Comparison of ENCODE assay signal across 13 cellular contexts in the genomic region with DNA sequence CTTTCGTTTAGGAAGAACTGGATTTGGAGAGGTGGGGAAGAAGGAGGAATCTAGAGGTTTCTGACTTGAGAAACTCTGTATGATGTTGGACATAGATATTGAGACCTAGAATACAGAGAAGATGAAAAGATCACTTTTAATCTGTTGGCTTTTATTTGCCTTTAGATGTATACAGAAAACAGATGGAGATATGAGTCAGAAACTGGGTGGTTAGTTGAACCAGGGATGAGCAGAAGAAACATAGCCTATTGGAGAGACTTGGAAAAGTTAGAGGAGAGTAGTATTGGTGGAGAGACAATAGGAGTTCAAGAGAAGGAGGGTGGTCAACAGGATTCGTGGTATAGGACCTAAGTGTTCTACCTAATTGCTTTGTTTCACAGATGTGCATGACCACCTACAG. TPM values are rescaled to one million over a fixed set of nuclear protein-coding genes. Genes with fewer than 3 reads are reported as not detected.
A peak's percentile ranks its signal among the peaks of the same experiment; 100 is the strongest.
DNase-seq lines count a peak whose midpoint lies in the region; ATAC-seq, FAIRE-seq and TF ChIP-seq lines count a peak whose summit lies in the region.
"Had no signal": no experiment of that assay in that cellular context is flagged by ENCODE, and none has a peak within 500 bp of the region (broad histone marks: within the 10 kb centered on the region; RNA-seq: fewer than 3 reads in every experiment).

No MANE protein-coding gene starts in this region.

- H3K9me3 ChIP-seq in CD4-positive, alpha-beta memory T cell (ENCODE audit: control insufficient read depth in 1 of 2, low read length in 2 of 2), result no peaks in the 10 kb centered on the region
- no peaks in the 10 kb centered on the region for H3K9me3 ChIP-seq in HepG2 (ENCODE audit: low read length)
- H3K9me3 ChIP-seq: adrenal gland, heart left ventricle, transverse colon had no signal

- in situ Hi-C loops in HepG2 (cut with HindIII; ENCODE audit: extremely low pct_ligation_motif_present, low pct_unique_long_range_greater_than_20kb), result no loop called here

- BruUV-seq in HepG2 (replicated peaks; lab: Mats Ljungman, UMichigan), result TSS peak; percentile 5

- TF ChIP-seq EP300 in HepG2 (IDR thresholded peaks at IDR 0.05; ENCODE audit: low read depth in 2 of 2, low read length in 2 of 2), result no peak
- TF ChIP-seq EP300 in HepG2 (CRISPR knock-in tag; IDR thresholded peaks at IDR 0.05; ENCODE audit: borderline replicate concordance), result no peak

- peaks cover 1% of the 10 kb centered on the region for H3K36me3 ChIP-seq in CD4-positive, alpha-beta memory T cell (ENCODE audit: insufficient read depth, low read length)
- H3K36me3 ChIP-seq in HepG2 (replicated peaks in 1 of 2; ENCODE audit: control insufficient read depth in 1 of 2, insufficient read depth in 2 of 2, low read length in 2 of 2), result peaks cover 15 to 22% of the 10 kb centered on the region in 2 experiments
- H3K36me3 ChIP-seq: adrenal gland, transverse colon had no signal

- DNase-seq in CD4-positive, alpha-beta memory T cell, result no peak
- DNase-seq in HepG2 (ENCODE audit: low spot score) (no peak), NCI-H1417 (lab: John Stamatoyannopoulos, UW) (no peak), C1 segment of cervical spinal cord (lab: John Stamatoyannopoulos, UW) (no peak)
- DNase-seq in stimulated activated CD4-positive, alpha-beta T cell treated with anti-CD3 and anti-CD28 coated beads, Interleukin-4, amount 100 ng/mL, for 24 hours, result no peak
- DNase-seq: activated CD4-positive, alpha-beta T cell treated with anti-CD3 and anti-CD28 coated beads, Interleukin-2, amount 50 U/mL, for 48 hours; heart left ventricle; Kasumi-1; right cardiac atrium; stimulated activated CD4-positive, alpha-beta T cell treated with anti-CD3 and anti-CD28 coated beads, Interleukin-1b, Interleukin-23, amount 100 ng/mL, for 48 hours; transverse colon had no signal

- H3K4me1 ChIP-seq in CD4-positive, alpha-beta memory T cell (ENCODE audit: insufficient read depth, low read length), result peaks cover 22% of the 10 kb centered on the region
- H3K4me1 ChIP-seq in HepG2 (ENCODE audit: insufficient read depth, low read length), result peaks cover 72% of the 10 kb centered on the region

- H3K4me3 ChIP-seq in CD4-positive, alpha-beta memory T cell (ENCODE audit: low read length in 2 of 2), result no peak overlapping the region
- peak overlapping the region; percentile 12 to 20 (median 18); a peak in 3 of 6 replicates for H3K4me3 ChIP-seq in HepG2 (replicated peaks in 1 of 3; ENCODE audit: insufficient read depth in 1 of 3, low read depth in 2 of 3, low read length in 3 of 3)
- H3K4me3 ChIP-seq: adrenal gland, heart left ventricle, transverse colon had no signal

- no peak overlapping the region for H2AFZ ChIP-seq in HepG2 (ENCODE audit: low read length)

- H3K27me3 Mint-ChIP-seq in CD4-positive, alpha-beta memory T cell, result no peaks in the 10 kb centered on the region

- H3K36me3 Mint-ChIP-seq in CD4-positive, alpha-beta memory T cell, result peaks cover 3 to 20% of the 10 kb centered on the region in 2 donors

- CTCF ChIA-PET in CD4-positive, alpha-beta memory T cell (lab: Charles Lee; ENCODE audit: partially characterized antibody), result interaction anchor here (1.1 to 1.2 kb wide), 2 partner anchors 11 to 39 kb away, joined by 3 to 4 read pairs; no protein-coding TSS in a partner anchor
- CTCF ChIA-PET in HepG2 (lab: Yijun Ruan, JAX; ENCODE audit: low intra/inter-chr PET ratio, low total read pairs), result no interaction called here

- TF ChIP-seq RAD21 in HepG2 (CRISPR knock-in tag; IDR thresholded peaks at IDR 0.05), result no peak

- peaks cover 28 to 55% (median 37%) of the 10 kb centered on the region in 4 donors for H3K4me1 Mint-ChIP-seq in CD4-positive, alpha-beta memory T cell

- H3K79me2 ChIP-seq in HepG2 (ENCODE audit: insufficient read depth, low read length), result peaks cover 93% of the 10 kb centered on the region

- H4K20me1 ChIP-seq in HepG2 (ENCODE audit: insufficient read depth, low read length), result peaks cover 47% of the 10 kb centered on the region

- no peak for FAIRE-seq in HepG2 (lab: Jason Lieb, UNC)

- H3K4me2 ChIP-seq in HepG2 (ENCODE audit: low read depth, low read length), result peak overlapping the region; percentile 59

- H3K9ac ChIP-seq in HepG2 (ENCODE audit: insufficient read depth, low read depth, low read length), result peak overlapping the region; percentile 4; the same call in 1 of the 2 replicates

- WGBS in HepG2 (ENCODE audit: low lambda C conversion rate), result 76% methylated on average over 2 of the region's 2 CpGs

- no peak for TF ChIP-seq CTCF in HepG2 (CRISPR knock-in tag; IDR thresholded peaks at IDR 0.05)

- POLR2A ChIA-PET in CD4-positive, alpha-beta memory T cell (lab: Charles Lee; ENCODE audit: partially characterized antibody), result interaction anchor here (1.6 kb wide), 1 partner anchor 40 kb away, joined by 5 read pairs; no protein-coding TSS in a partner anchor
- POLR2A ChIA-PET in HepG2 (lab: Yijun Ruan, JAX), result interaction anchor here (0.7 to 2.2 kb wide), 6 partner anchors 11 to 97 kb away, joined by 3 to 7 read pairs (median 4); partner anchors contain the start of gene B3GNT9

- peak overlapping the region in 4 of 7 donors; percentile 1 to 13 (median 8) for H3K27ac Mint-ChIP-seq in CD4-positive, alpha-beta memory T cell

- H3K27ac ChIP-seq in CD4-positive, alpha-beta memory T cell (ENCODE audit: low read depth, low read length), result no peak overlapping the region
- peak overlapping the region; percentile 87 for H3K27ac ChIP-seq in HepG2 (ENCODE audit: extremely low read length, insufficient read depth, low read length)
- H3K27ac ChIP-seq: adrenal gland, heart left ventricle, transverse colon had no signal

- no peak for TF ChIP-seq POLR2A in HepG2 (IDR thresholded peaks at IDR 0.05; ENCODE audit: insufficient read depth in 1 of 2, low read depth in 2 of 2, low read length in 2 of 2)

- H3K4me3 Mint-ChIP-seq in CD4-positive, alpha-beta memory T cell, result no peak overlapping the region

- peaks cover 0 to 2% (median 0%) of the 10 kb centered on the region in 8 donors for H3K9me3 Mint-ChIP-seq in CD4-positive, alpha-beta memory T cell

- no peaks in the 10 kb centered on the region for H3K27me3 ChIP-seq in CD4-positive, alpha-beta memory T cell (ENCODE audit: insufficient read depth, low read length)
- no peaks in the 10 kb centered on the region; a peak in 1 of 5 replicates for H3K27me3 ChIP-seq in HepG2 (ENCODE audit: control insufficient read depth in 1 of 2, insufficient read depth in 2 of 2, low read length in 2 of 2)
- H3K27me3 ChIP-seq: adrenal gland, heart left ventricle, transverse colon had no signal

- peak; percentile 70 for ATAC-seq in SK-N-SH treated with all-trans-retinoic acid at 6 μM for 48 hours
- ATAC-seq in HepG2, result no peak
- ATAC-seq: heart left ventricle, right cardiac atrium had no signal

- intact Hi-C loops in CD4-positive, alpha-beta memory T cell (cut with micrococcal nuclease), result no loop called here
- intact Hi-C loops in HepG2 (cut with micrococcal nuclease; ENCODE audit: unreplicated experiment), result no loop called here

RNA-seq across cellular contexts. Expression of gene PHAF1, which starts 5.1 kb away (rescaled TPM):
- 10 to 100 TPM; 22.2 to 22.7 TPM for total RNA-seq in CD4-positive, alpha-beta memory T cell
- 10 to 100 TPM in 1 of 2 donors, 1 to 10 TPM in 1; 7.5 to 16.1 TPM for polyA plus RNA-seq in CD4-positive, alpha-beta memory T cell
- total RNA-seq in HepG2 (2016; rRNA removed; fragmentation: Illumina TruSeq; extraction: Trizol), result 48.3 and 53.6 TPM in 2 replicates
- total RNA-seq in HepG2 (2016; cell fraction: cytosol; rRNA removed; fragmentation: Illumina TruSeq; extraction: Trizol; ENCODE audit: low read depth), result 10.8 and 11.4 TPM in 2 replicates
- total RNA-seq in HepG2 (2016; cell fraction: insoluble cytoplasmic fraction; rRNA removed; fragmentation: Illumina TruSeq; extraction: Trizol), result 47.8 and 49.5 TPM in 2 replicates
- 32.3 and 33.6 TPM in 2 replicates for total RNA-seq in HepG2 (2016; cell fraction: membrane; rRNA removed; fragmentation: Illumina TruSeq; extraction: Trizol)
- 53.1 and 54.5 TPM in 2 replicates for total RNA-seq in HepG2 (2016; cell fraction: nucleus; rRNA removed; fragmentation: Illumina TruSeq; extraction: Trizol)
- 174 and 184 TPM in 2 replicates for polyA plus RNA-seq in HepG2 (2011; rRNA removed)
- polyA plus RNA-seq in HepG2 (2011; cell fraction: cytosol; rRNA removed), result 91.2 and 103 TPM in 2 replicates
- polyA plus RNA-seq in HepG2 (2011; cell fraction: nucleus; rRNA removed), result 248 and 255 TPM in 2 replicates
- polyA plus RNA-seq in HepG2 (2012), result 66.1 and 70.4 TPM in 2 replicates
- 4.8 and 5.4 TPM in 2 replicates for polyA plus RNA-seq in HepG2 (2016; cell fraction: cytosol; fragmentation: Illumina TruSeq; extraction: Trizol; ENCODE audit: low read depth)
- polyA plus RNA-seq in HepG2 (2016; cell fraction: insoluble cytoplasmic fraction; fragmentation: Illumina TruSeq; extraction: Trizol; ENCODE audit: low read depth), result 56.4 and 67.0 TPM in 2 replicates
- 14.1 and 16.2 TPM in 2 replicates for polyA plus RNA-seq in HepG2 (2016; cell fraction: membrane; fragmentation: Illumina TruSeq; extraction: Trizol; ENCODE audit: low read depth)
- polyA plus RNA-seq in HepG2 (2016; cell fraction: nucleus; fragmentation: Illumina TruSeq; extraction: Trizol; ENCODE audit: insufficient read depth, low read depth), result 92.6 and 109 TPM in 2 replicates
- 43.7 and 236 TPM in 2 replicates for polyA minus RNA-seq in HepG2 (2011; rRNA and poly(A)+ RNA removed; ENCODE audit: low replicate concordance)
- polyA minus RNA-seq in HepG2 (2011; cell fraction: cytosol; rRNA and poly(A)+ RNA removed), result 72.6 and 74.1 TPM in 2 replicates
- 219 and 250 TPM in 2 replicates for polyA minus RNA-seq in HepG2 (2011; cell fraction: nucleus; rRNA and poly(A)+ RNA removed)

RNA-seq across cellular contexts. Expression of gene B3GNT9, which starts 36.0 kb away (rescaled TPM):
- total RNA-seq in CD4-positive, alpha-beta memory T cell, result 10 to 100 TPM; 10.0 to 10.4 TPM
- polyA plus RNA-seq in CD4-positive, alpha-beta memory T cell, result 10 to 100 TPM; 10.0 to 11.8 TPM
- total RNA-seq in HepG2 (2016; rRNA removed; fragmentation: Illumina TruSeq; extraction: Trizol), result 1.5 and 3.1 TPM in 2 replicates
- total RNA-seq in HepG2 (2016; cell fraction: cytosol; rRNA removed; fragmentation: Illumina TruSeq; extraction: Trizol; ENCODE audit: low read depth), result 0.61 and 0.79 TPM in 2 replicates
- total RNA-seq in HepG2 (2016; cell fraction: insoluble cytoplasmic fraction; rRNA removed; fragmentation: Illumina TruSeq; extraction: Trizol), result 1.5 and 2.9 TPM in 2 replicates
- 1.8 and 2.1 TPM in 2 replicates for total RNA-seq in HepG2 (2016; cell fraction: membrane; rRNA removed; fragmentation: Illumina TruSeq; extraction: Trizol)
- 1.8 and 2.5 TPM in 2 replicates for total RNA-seq in HepG2 (2016; cell fraction: nucleus; rRNA removed; fragmentation: Illumina TruSeq; extraction: Trizol)
- 1.2 and 1.5 TPM in 2 replicates for polyA plus RNA-seq in HepG2 (2011; rRNA removed)
- polyA plus RNA-seq in HepG2 (2011; cell fraction: cytosol; rRNA removed), result 1.4 and 1.9 TPM in 2 replicates
- polyA plus RNA-seq in HepG2 (2011; cell fraction: nucleus; rRNA removed), result 2.0 and 2.5 TPM in 2 replicates
- polyA plus RNA-seq in HepG2 (2012), result 0.80 and 0.82 TPM in 2 replicates
- polyA plus RNA-seq in HepG2 (2016; cell fraction: cytosol; fragmentation: Illumina TruSeq; extraction: Trizol; ENCODE audit: low read depth), result 0.38 and 0.54 TPM in 2 replicates
- polyA plus RNA-seq in HepG2 (2016; cell fraction: insoluble cytoplasmic fraction; fragmentation: Illumina TruSeq; extraction: Trizol; ENCODE audit: low read depth), result 1.9 and 2.0 TPM in 2 replicates
- polyA plus RNA-seq in HepG2 (2016; cell fraction: membrane; fragmentation: Illumina TruSeq; extraction: Trizol; ENCODE audit: low read depth), result 1.3 and 1.7 TPM in 2 replicates
- polyA plus RNA-seq in HepG2 (2016; cell fraction: nucleus; fragmentation: Illumina TruSeq; extraction: Trizol; ENCODE audit: insufficient read depth, low read depth), result 4.0 and 4.3 TPM in 2 replicates
- polyA minus RNA-seq in HepG2 (2011; rRNA and poly(A)+ RNA removed; ENCODE audit: low replicate concordance), result 2.8 and 8.7 TPM in 2 replicates
- polyA minus RNA-seq in HepG2 (2011; cell fraction: cytosol; rRNA and poly(A)+ RNA removed), result 0.99 and 1.1 TPM in 2 replicates
- polyA minus RNA-seq in HepG2 (2011; cell fraction: nucleus; rRNA and poly(A)+ RNA removed), result 0.99 and 1.7 TPM in 2 replicates

RNA-seq across cellular contexts. Expression of gene TRADD, which starts 44.9 kb away (rescaled TPM):
- total RNA-seq in CD4-positive, alpha-beta memory T cell, result 100 to 1,000 TPM; 161 to 173 TPM
- polyA plus RNA-seq in CD4-positive, alpha-beta memory T cell, result 100 to 1,000 TPM; 221 to 285 TPM
- total RNA-seq in HepG2 (2016; rRNA removed; fragmentation: Illumina TruSeq; extraction: Trizol), result 6.2 and 7.8 TPM in 2 replicates
- total RNA-seq in HepG2 (2016; cell fraction: cytosol; rRNA removed; fragmentation: Illumina TruSeq; extraction: Trizol; ENCODE audit: low read depth), result 3.2 TPM in 2 replicates
- 6.8 and 9.0 TPM in 2 replicates for total RNA-seq in HepG2 (2016; cell fraction: insoluble cytoplasmic fraction; rRNA removed; fragmentation: Illumina TruSeq; extraction: Trizol)
- total RNA-seq in HepG2 (2016; cell fraction: membrane; rRNA removed; fragmentation: Illumina TruSeq; extraction: Trizol), result 4.6 and 4.9 TPM in 2 replicates
- 4.8 and 4.9 TPM in 2 replicates for total RNA-seq in HepG2 (2016; cell fraction: nucleus; rRNA removed; fragmentation: Illumina TruSeq; extraction: Trizol)
- polyA plus RNA-seq in HepG2 (2011; rRNA removed), result 8.2 and 10.3 TPM in 2 replicates
- 9.8 and 13.8 TPM in 2 replicates for polyA plus RNA-seq in HepG2 (2011; cell fraction: cytosol; rRNA removed)
- 22.9 and 28.2 TPM in 2 replicates for polyA plus RNA-seq in HepG2 (2011; cell fraction: nucleus; rRNA removed)
- 5.3 TPM in 2 replicates for polyA plus RNA-seq in HepG2 (2012)
- 3.1 and 3.6 TPM in 2 replicates for polyA plus RNA-seq in HepG2 (2016; cell fraction: cytosol; fragmentation: Illumina TruSeq; extraction: Trizol; ENCODE audit: low read depth)
- 5.3 and 5.9 TPM in 2 replicates for polyA plus RNA-seq in HepG2 (2016; cell fraction: insoluble cytoplasmic fraction; fragmentation: Illumina TruSeq; extraction: Trizol; ENCODE audit: low read depth)
- 3.2 and 3.8 TPM in 2 replicates for polyA plus RNA-seq in HepG2 (2016; cell fraction: membrane; fragmentation: Illumina TruSeq; extraction: Trizol; ENCODE audit: low read depth)
- polyA plus RNA-seq in HepG2 (2016; cell fraction: nucleus; fragmentation: Illumina TruSeq; extraction: Trizol; ENCODE audit: insufficient read depth, low read depth), result 11.5 and 13.8 TPM in 2 replicates
- 3.4 and 5.6 TPM in 2 replicates for polyA minus RNA-seq in HepG2 (2011; rRNA and poly(A)+ RNA removed; ENCODE audit: low replicate concordance)
- 4.1 and 5.0 TPM in 2 replicates for polyA minus RNA-seq in HepG2 (2011; cell fraction: cytosol; rRNA and poly(A)+ RNA removed)
- polyA minus RNA-seq in HepG2 (2011; cell fraction: nucleus; rRNA and poly(A)+ RNA removed), result 5.0 TPM in 2 replicates

RNA-seq across cellular contexts. Expression of gene FBXL8, which starts 45.0 kb away (rescaled TPM):
- total RNA-seq in CD4-positive, alpha-beta memory T cell, result 10 to 100 TPM; 69.9 to 76.2 TPM
- 10 to 100 TPM; 19.2 to 26.5 TPM for polyA plus RNA-seq in CD4-positive, alpha-beta memory T cell
- 1.5 and 3.9 TPM in 2 replicates for total RNA-seq in HepG2 (2016; rRNA removed; fragmentation: Illumina TruSeq; extraction: Trizol)
- 0.81 and 0.88 TPM in 2 replicates for total RNA-seq in HepG2 (2016; cell fraction: cytosol; rRNA removed; fragmentation: Illumina TruSeq; extraction: Trizol; ENCODE audit: low read depth)
- 1.2 and 3.5 TPM in 2 replicates for total RNA-seq in HepG2 (2016; cell fraction: insoluble cytoplasmic fraction; rRNA removed; fragmentation: Illumina TruSeq; extraction: Trizol)
- total RNA-seq in HepG2 (2016; cell fraction: membrane; rRNA removed; fragmentation: Illumina TruSeq; extraction: Trizol), result 1.9 and 2.3 TPM in 2 replicates
- 4.6 and 4.8 TPM in 2 replicates for total RNA-seq in HepG2 (2016; cell fraction: nucleus; rRNA removed; fragmentation: Illumina TruSeq; extraction: Trizol)
- polyA plus RNA-seq in HepG2 (2011; rRNA removed), result 9.3 and 10.9 TPM in 2 replicates
- 3.2 and 6.0 TPM in 2 replicates for polyA plus RNA-seq in HepG2 (2011; cell fraction: cytosol; rRNA removed)
- 173 and 222 TPM in 2 replicates for polyA plus RNA-seq in HepG2 (2011; cell fraction: nucleus; rRNA removed)
- polyA plus RNA-seq in HepG2 (2012), result 5.8 and 7.5 TPM in 2 replicates
- polyA plus RNA-seq in HepG2 (2016; cell fraction: cytosol; fragmentation: Illumina TruSeq; extraction: Trizol; ENCODE audit: low read depth), result 0.17 and 0.29 TPM in 2 replicates
- 2.0 and 2.2 TPM in 2 replicates for polyA plus RNA-seq in HepG2 (2016; cell fraction: insoluble cytoplasmic fraction; fragmentation: Illumina TruSeq; extraction: Trizol; ENCODE audit: low read depth)
- polyA plus RNA-seq in HepG2 (2016; cell fraction: membrane; fragmentation: Illumina TruSeq; extraction: Trizol; ENCODE audit: low read depth), result 0.58 and 0.92 TPM in 2 replicates
- polyA plus RNA-seq in HepG2 (2016; cell fraction: nucleus; fragmentation: Illumina TruSeq; extraction: Trizol; ENCODE audit: insufficient read depth, low read depth), result 9.5 and 16.0 TPM in 2 replicates
- polyA minus RNA-seq in HepG2 (2011; rRNA and poly(A)+ RNA removed; ENCODE audit: low replicate concordance), result 4.6 and 9.2 TPM in 2 replicates
- polyA minus RNA-seq in HepG2 (2011; cell fraction: cytosol; rRNA and poly(A)+ RNA removed), result 2.9 and 3.2 TPM in 2 replicates
- polyA minus RNA-seq in HepG2 (2011; cell fraction: nucleus; rRNA and poly(A)+ RNA removed), result 19.1 and 22.3 TPM in 2 replicates

RNA-seq across cellular contexts. Expression of gene HSF4, which starts 49.8 kb away (rescaled TPM):
- total RNA-seq in CD4-positive, alpha-beta memory T cell, result 10 to 100 TPM; 93.6 to 98.7 TPM
- under 1 TPM in 1 of 2 donors, not detected in 1; 0.37 TPM for polyA plus RNA-seq in CD4-positive, alpha-beta memory T cell
- 0.41 and 3.5 TPM in 2 replicates for total RNA-seq in HepG2 (2016; rRNA removed; fragmentation: Illumina TruSeq; extraction: Trizol)
- 0.44 and 1.0 TPM in 2 replicates for total RNA-seq in HepG2 (2016; cell fraction: cytosol; rRNA removed; fragmentation: Illumina TruSeq; extraction: Trizol; ENCODE audit: low read depth)
- total RNA-seq in HepG2 (2016; cell fraction: insoluble cytoplasmic fraction; rRNA removed; fragmentation: Illumina TruSeq; extraction: Trizol), result 0.79 and 3.2 TPM in 2 replicates
- total RNA-seq in HepG2 (2016; cell fraction: membrane; rRNA removed; fragmentation: Illumina TruSeq; extraction: Trizol), result 0.59 and 0.68 TPM in 2 replicates
- 4.6 and 5.3 TPM in 2 replicates for total RNA-seq in HepG2 (2016; cell fraction: nucleus; rRNA removed; fragmentation: Illumina TruSeq; extraction: Trizol)
- 16.9 and 17.9 TPM in 2 replicates for polyA plus RNA-seq in HepG2 (2011; rRNA removed)
- 1.8 and 2.3 TPM in 2 replicates for polyA plus RNA-seq in HepG2 (2011; cell fraction: cytosol; rRNA removed)
- 319 and 364 TPM in 2 replicates for polyA plus RNA-seq in HepG2 (2011; cell fraction: nucleus; rRNA removed)
- polyA plus RNA-seq in HepG2 (2012), result 12.3 and 18.7 TPM in 2 replicates
- 0.77 TPM in 1 of 2 replicates, not detected in the other for polyA plus RNA-seq in HepG2 (2016; cell fraction: cytosol; fragmentation: Illumina TruSeq; extraction: Trizol; ENCODE audit: low read depth)
- polyA plus RNA-seq in HepG2 (2016; cell fraction: insoluble cytoplasmic fraction; fragmentation: Illumina TruSeq; extraction: Trizol; ENCODE audit: low read depth), result 0.87 and 1.1 TPM in 2 replicates
- 0.36 and 0.41 TPM in 2 replicates for polyA plus RNA-seq in HepG2 (2016; cell fraction: membrane; fragmentation: Illumina TruSeq; extraction: Trizol; ENCODE audit: low read depth)
- polyA plus RNA-seq in HepG2 (2016; cell fraction: nucleus; fragmentation: Illumina TruSeq; extraction: Trizol; ENCODE audit: insufficient read depth, low read depth), result 18.4 and 20.6 TPM in 2 replicates
- 7.7 and 14.1 TPM in 2 replicates for polyA minus RNA-seq in HepG2 (2011; rRNA and poly(A)+ RNA removed; ENCODE audit: low replicate concordance)
- polyA minus RNA-seq in HepG2 (2011; cell fraction: cytosol; rRNA and poly(A)+ RNA removed), result 1.1 TPM in 1 of 2 replicates, not detected in the other
- polyA minus RNA-seq in HepG2 (2011; cell fraction: nucleus; rRNA and poly(A)+ RNA removed), result 19.5 and 25.2 TPM in 2 replicates

Comparison
In these comparisons a context has a peak if more than half of its experiments do, and no peak if none do; other contexts are left out.
1. H3K4me3 ChIP-seq: peak in HepG2 (3 of 3); none in CD4-positive, alpha-beta memory T cell (0 of 2).
2. RNA of gene TRADD, which starts 44.9 kb away (total RNA-seq): 161 to 173 TPM in CD4-positive, alpha-beta memory T cell; 3.2 to 9.0 TPM in HepG2; every median in the first group is over 10 times any median in the second.